ENCODE assay signal across 11 cellular contexts in genomic region chr10:119031496-119032059, GRCh38. TPM values are rescaled to one million over a fixed set of nuclear protein-coding genes. Genes with fewer than 3 reads are reported as not detected.
DNase-seq lines count a peak whose midpoint lies in the region; ATAC-seq and TF ChIP-seq lines count a peak whose summit lies in the region.
"Had no signal": no experiment of that assay in that cellular context is flagged by ENCODE, and none has a peak within 500 bp of the region (broad histone marks: within the 10 kb centered on the region; RNA-seq: fewer than 3 reads in every experiment).

No MANE protein-coding gene starts in this region.

- no peaks in the 10 kb centered on the region for H3K27me3 ChIP-seq in esophagus squamous epithelium
- H3K27me3 ChIP-seq: right atrium auricular region had no signal

- no peaks in the 10 kb centered on the region for H3K9me3 ChIP-seq in esophagus squamous epithelium
- H3K9me3 ChIP-seq: right atrium auricular region had no signal

- H3K36me3 ChIP-seq in esophagus squamous epithelium: peaks cover 5 to 49% (median 17%) of the 10 kb centered on the region in 3 donors

- 0 out of 2 replicates have a peak overlapping the region, but pooled peaks have one; percentile 16 for H3K4me3 Mint-ChIP-seq in HFFc6
- peak overlapping the region; percentile 50 for H3K4me3 Mint-ChIP-seq in activated B cell treated with CpG ODN at 0.5 μM for 24 hours
- peak overlapping the region in 6 of 8 donors; percentile 0 to 86 (median 52) for H3K4me3 Mint-ChIP-seq in naive B cell

- intact Hi-C loops in activated B cell treated with CpG ODN at 0.5 μM for 24 hours (cut with micrococcal nuclease): loop anchor here (2.0 to 10.0 kb wide), 4 partner anchors 15 to 689 kb away; partner anchors contain the start of genes CACUL1 and FAM204A
- intact Hi-C loops in esophagus squamous epithelium (cut with DNase I): loop anchor here (5.0 kb wide), 1 partner anchor 46 kb away; no protein-coding TSS in a partner anchor

- H3K27ac ChIP-seq in esophagus squamous epithelium: no peak overlapping the region
- H3K27ac ChIP-seq: right atrium auricular region had no signal

- TF ChIP-seq CTCF in HFFc6 (IDR thresholded peaks at IDR 0.05): no peak
- TF ChIP-seq CTCF in activated B cell treated with CpG ODN at 0.5 μM for 24 hours (IDR thresholded peaks at IDR 0.05): no peak
- TF ChIP-seq CTCF in esophagus squamous epithelium (IDR thresholded peaks at IDR 0.05): no peak

- H3K36me3 Mint-ChIP-seq in HFFc6 (ENCODE audit: low read depth) (peaks cover 21% of the 10 kb centered on the region), activated B cell treated with CpG ODN at 0.5 μM for 24 hours (ENCODE audit: low read depth) (peaks cover 34% of the 10 kb centered on the region), naive B cell (peaks cover 19 to 31% of the 10 kb centered on the region in 2 donors)

- H3K27ac Mint-ChIP-seq in HFFc6: no peak overlapping the region
- H3K27ac Mint-ChIP-seq in activated B cell treated with CpG ODN at 0.5 μM for 24 hours: no peak overlapping the region
- H3K27ac Mint-ChIP-seq in naive B cell: peak overlapping the region in 3 of 6 donors; percentile 20 to 78 (median 42)

- H3K4me3 ChIP-seq in esophagus squamous epithelium: peak overlapping the region in 1 of 4 donors; percentile 80

- peak; percentile 50 for DNase-seq in DMS53 (lab: John Stamatoyannopoulos, UW)
- no peak for DNase-seq in HFFc6
- DNase-seq in activated B cell treated with CpG ODN at 0.5 μM for 24 hours: no peak
- DNase-seq in naive B cell: no peak
- no peak for DNase-seq in esophagus squamous epithelium (lab: John Stamatoyannopoulos, UW)
- no peak for DNase-seq in NCI-H446 treated with DMSO at 0.1 percent for 48 hours (lab: John Stamatoyannopoulos, UW)
- DNase-seq: effector memory CD4-positive, alpha-beta T cell; kidney; SHP77 treated with DMSO at 0.1 percent for 48 hours had no signal

- POLR2A ChIA-PET in activated B cell treated with CpG ODN at 0.5 μM for 24 hours (lab: Charles Lee): interaction anchor here (0.6 to 1.3 kb wide), 2 partner anchors 8 to 50 kb away, joined by 3 read pairs; no protein-coding TSS in a partner anchor

- 39 to 45% methylated on average over 7 of the region's 7 CpGs for WGBS in esophagus squamous epithelium, 2 donors

- H3K9me3 Mint-ChIP-seq in HFFc6: no peaks in the 10 kb centered on the region
- no peaks in the 10 kb centered on the region for H3K9me3 Mint-ChIP-seq in activated B cell treated with CpG ODN at 0.5 μM for 24 hours
- H3K9me3 Mint-ChIP-seq in naive B cell: peaks cover 0 to 2% (median 0%) of the 10 kb centered on the region in 7 donors

- TF ChIP-seq POLR2A in esophagus squamous epithelium (IDR thresholded peaks at IDR 0.05): no peak

- no peak for ATAC-seq in activated B cell treated with CpG ODN at 0.5 μM for 24 hours (ENCODE audit: low read depth)
- no peak for ATAC-seq in naive B cell (ENCODE audit: low read depth in 2 of 2)
- ATAC-seq in HG02610 (IDR thresholded peaks at IDR 0.05; ENCODE audit: unreplicated experiment): no peak

- H3K4me1 ChIP-seq in esophagus squamous epithelium: peaks cover 15 to 34% (median 20%) of the 10 kb centered on the region in 3 donors

- peaks cover 16% of the 10 kb centered on the region for H3K4me1 Mint-ChIP-seq in HFFc6 (ENCODE audit: low read depth)
- H3K4me1 Mint-ChIP-seq in activated B cell treated with CpG ODN at 0.5 μM for 24 hours: peaks cover 22% of the 10 kb centered on the region
- H3K4me1 Mint-ChIP-seq in naive B cell: peaks cover 12 to 23% (median 15%) of the 10 kb centered on the region in 3 donors

- CTCF ChIA-PET in activated B cell treated with CpG ODN at 0.5 μM for 24 hours (lab: Charles Lee): no interaction called here

- peaks cover 8% of the 10 kb centered on the region for H3K27me3 Mint-ChIP-seq in HFFc6 (ENCODE audit: insufficient read depth)
- peaks cover 16% of the 10 kb centered on the region for H3K27me3 Mint-ChIP-seq in activated B cell treated with CpG ODN at 0.5 μM for 24 hours
- peaks cover 21 to 32% (median 32%) of the 10 kb centered on the region in 3 donors for H3K27me3 Mint-ChIP-seq in naive B cell

RNA-seq across cellular contexts. Expression of gene NANOS1, which starts 2.1 kb away (rescaled TPM):
- total RNA-seq in HFFc6 (2021; fragmentation: NEBNext Ultra II Directional; extraction: Animal tissue kit (Norgen Biotek cat#: 25700)): under 1 TPM; 0.05 to 0.33 (median 0.12) TPM
- 0.15 and 0.33 TPM in 2 replicates for total RNA-seq in activated B cell treated with CpG ODN at 0.5 μM for 24 hours
- polyA plus RNA-seq in naive B cell (ENCODE audit: low read depth in 6 of 6): not detected
- total RNA-seq in esophagus squamous epithelium: 1 to 10 TPM in 2 of 4 donors, under 1 TPM in 2; 0.19 to 1.7 (median 1.1) TPM

RNA-seq across cellular contexts. Expression of gene EIF3A, which starts 49.0 kb away (rescaled TPM):
- total RNA-seq in HFFc6 (2021; fragmentation: NEBNext Ultra II Directional; extraction: Animal tissue kit (Norgen Biotek cat#: 25700)): 100 to 1,000 TPM; 132 to 149 (median 139) TPM
- total RNA-seq in activated B cell treated with CpG ODN at 0.5 μM for 24 hours (109 and 114 TPM in 2 replicates), esophagus squamous epithelium (100 to 1,000 TPM in 2 of 4 donors, 10 to 100 TPM in 2; 71.8 to 135 (median 101) TPM)
- polyA plus RNA-seq in naive B cell (ENCODE audit: low read depth in 6 of 6): 10 to 100 TPM; 23.4 to 47.8 (median 32.0) TPM
